In the genomic region with DNA sequence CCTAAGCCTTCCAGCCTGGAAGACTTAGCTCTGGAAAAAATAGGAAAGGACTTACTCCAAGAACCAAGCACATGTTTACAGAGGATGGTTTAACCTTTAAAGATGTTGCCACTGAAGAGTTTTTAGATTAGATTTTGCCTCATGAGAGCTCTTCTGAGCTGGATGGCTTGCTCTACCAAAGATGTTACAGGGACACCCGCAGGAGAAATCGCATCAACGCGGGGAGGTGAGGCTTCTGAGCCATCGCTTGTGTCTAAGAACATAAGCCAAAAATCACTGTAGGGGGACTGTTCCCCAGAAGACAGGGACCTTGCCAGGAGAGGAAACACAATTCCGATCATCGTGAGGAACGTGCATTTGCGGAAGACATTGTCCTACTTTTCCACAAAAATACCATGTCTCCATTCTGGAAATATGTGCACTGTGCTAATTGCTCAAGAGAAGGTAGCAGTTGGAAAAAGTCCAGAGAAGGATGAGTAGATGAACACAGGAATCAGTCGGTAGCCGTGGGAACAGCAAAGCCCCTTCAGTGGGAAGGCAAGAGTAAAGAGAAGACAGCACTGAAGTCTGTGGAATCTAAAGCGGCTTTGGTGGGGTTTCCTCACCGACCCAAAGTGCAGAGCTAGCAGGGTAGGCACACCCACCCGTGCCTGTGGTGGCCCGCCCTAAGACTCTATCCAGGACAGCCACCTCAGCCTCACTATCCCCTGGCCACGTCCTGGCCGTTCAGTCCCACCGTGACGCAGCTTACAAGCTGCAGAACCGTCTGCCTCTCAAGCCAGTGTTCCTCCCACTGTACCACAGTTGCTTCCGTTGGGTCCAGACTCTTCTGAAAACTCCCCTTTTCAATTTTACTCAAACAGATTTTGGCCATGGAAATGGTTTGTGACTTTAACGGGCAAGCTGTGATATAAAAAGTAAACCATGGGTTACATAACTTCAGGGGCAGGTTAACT, we compare ENCODE assay signal across 11 cellular contexts.
DNase-seq lines count a peak whose midpoint lies in the region; ATAC-seq and TF ChIP-seq lines count a peak whose summit lies in the region.
"Had no signal": no experiment of that assay in that cellular context is flagged by ENCODE, and none has a peak within 500 bp of the region (broad histone marks: within the 10 kb centered on the region; RNA-seq: fewer than 3 reads in every experiment).

No MANE protein-coding gene starts in this region.

- H3K27me3 ChIP-seq in HL-60 (ENCODE audit: insufficient read depth, poor library complexity, severe bottlenecking): no peaks in the 10 kb centered on the region
- no peaks in the 10 kb centered on the region for H3K27me3 ChIP-seq in adipocyte (replicated peaks; ENCODE audit: control insufficient read depth, insufficient read depth, low read length)
- H3K27me3 ChIP-seq: pancreas, upper lobe of left lung had no signal

- no peaks in the 10 kb centered on the region for H3K9me3 Mint-ChIP-seq in naive B cell

- H3K9ac ChIP-seq in adipocyte (ENCODE audit: low read length): peak overlapping the region; percentile 67

- ATAC-seq in naive B cell (ENCODE audit: low read depth in 2 of 2): no peak

- H3K36me3 ChIP-seq in adipocyte (ENCODE audit: control insufficient read depth, insufficient read depth, low read length, severe bottlenecking): no peaks in the 10 kb centered on the region
- H3K36me3 ChIP-seq: pancreas, upper lobe of left lung had no signal

- no peak overlapping the region for H3K4me3 ChIP-seq in HL-60 (replicated peaks; ENCODE audit: insufficient read depth, low read length)
- peak overlapping the region; percentile 32 for H3K4me3 ChIP-seq in adipocyte (ENCODE audit: low read length)
- H3K4me3 ChIP-seq: pancreas, upper lobe of left lung had no signal

- H3K4me1 Mint-ChIP-seq in naive B cell: peaks cover 15 to 30% (median 29%) of the 10 kb centered on the region in 3 donors

- peaks cover 39% of the 10 kb centered on the region for H3K4me1 ChIP-seq in adipocyte (ENCODE audit: control insufficient read depth, insufficient read depth, low read length)
- H3K4me1 ChIP-seq: pancreas had no signal

- in situ Hi-C loops in KBM-7 (cut with MboI; ENCODE audit: low pct_unique_long_range_greater_than_20kb, low sequenced_read_pairs): no loop called here

- DNase-seq in AG08395 (ENCODE audit: low spot score): peak; percentile 56
- DNase-seq in HL-60 (ENCODE audit: low read depth in 1 of 2, low spot score in 1 of 2): no peak
- DNase-seq in adipocyte (ENCODE audit: low read depth): no peak
- no peak for DNase-seq in naive B cell
- no peak for DNase-seq in GM20000 (ENCODE audit: low spot score)
- DNase-seq in A172 (ENCODE audit: low spot score): no peak
- DNase-seq in NCI-H2029 (lab: John Stamatoyannopoulos, UW): no peak
- DNase-seq in KBM-7: no peak
- DNase-seq: pancreas had no signal

- H3K36me3 Mint-ChIP-seq in naive B cell: no peaks in the 10 kb centered on the region

- H3K9me3 ChIP-seq in adipocyte (ENCODE audit: control insufficient read depth, low read length): no peaks in the 10 kb centered on the region
- H3K9me3 ChIP-seq: pancreas, upper lobe of left lung had no signal

- H3K27ac Mint-ChIP-seq in naive B cell: peak overlapping the region; percentile 63 to 94 (median 80)

- TF ChIP-seq CTCF in HL-60 (IDR thresholded peaks at IDR 0.05; ENCODE audit: insufficient read depth, low read length) (no peak), GM20000 (IDR thresholded peaks at IDR 0.05; ENCODE audit: extremely low read depth, missing control alignments) (no peak)

- no peaks in the 10 kb centered on the region for H3K27me3 Mint-ChIP-seq in naive B cell

- H3K4me3 Mint-ChIP-seq in naive B cell: peak overlapping the region in 5 of 8 donors; percentile 7 to 73 (median 19)

- peak overlapping the region; percentile 76 for H3K27ac ChIP-seq in HL-60 (replicated peaks)
- H3K27ac ChIP-seq: pancreas, VCaP had no signal
